In genomic region chr7:16492513-16493062, GRCh38 we compare ENCODE assay signal across 1 cellular context.
TF ChIP-seq lines count a peak whose summit lies in the region.

No MANE protein-coding gene starts in this region.

TF ChIP-seq in K562, 482 proteins besides CTCF, POLR2A, EP300 and RAD21 (continued from another document and continues in another):
- peak; percentile 75; the same call in 1 of the 2 replicates for TF ChIP-seq ZNF592 (IDR thresholded peaks at IDR 0.05)
- peak; percentile 73; the same call in 1 of the 2 replicates for TF ChIP-seq ATF7 (IDR thresholded peaks at IDR 0.05)
- TF ChIP-seq GABPA (tag; conservative IDR thresholded peaks at IDR 0.05; ENCODE audit: low read depth): 0 out of 2 replicates have a peak, but pooled peaks have one; percentile 52
- TF ChIP-seq FOXJ2 (tag; IDR thresholded peaks at IDR 0.05): 0 out of 2 replicates have a peak, but pooled peaks have one; percentile 53
- peak; percentile 75 for TF ChIP-seq NFRKB (IDR thresholded peaks at IDR 0.05; ENCODE audit: low read depth)
- 0 out of 2 replicates have a peak, but pooled peaks have one; percentile 13 for TF ChIP-seq TAF7 (tag; IDR thresholded peaks at IDR 0.05)
- TF ChIP-seq HNRNPLL (IDR thresholded peaks at IDR 0.05; ENCODE audit: low read depth, low read length, poor library complexity, severe bottlenecking): no peak
- peak in 1 of 2 experiments; percentile 53; a peak in 1 of 4 replicates for TF ChIP-seq ARNT (IDR thresholded peaks at IDR 0.05)
- no peak for TF ChIP-seq CHD1 (IDR thresholded peaks at IDR 0.05; ENCODE audit: low read length)
- 0 out of 2 replicates have a peak, but pooled peaks have one; percentile 6 for TF ChIP-seq HINFP (tag; conservative IDR thresholded peaks at IDR 0.05; ENCODE audit: low read depth)
- TF ChIP-seq NR2C1 (IDR thresholded peaks at IDR 0.05): no peak
- 0 out of 2 replicates have a peak, but pooled peaks have one; percentile 20 for TF ChIP-seq NR2C1 (tag; IDR thresholded peaks at IDR 0.05)
- peak; percentile 66 for TF ChIP-seq SMARCA4 (IDR thresholded peaks at IDR 0.05)
- TF ChIP-seq FOXM1 (IDR thresholded peaks at IDR 0.05; ENCODE audit: low read depth): peak; percentile 47; the same call in 1 of the 2 replicates
- TF ChIP-seq FOXM1 (CRISPR knock-in tag; IDR thresholded peaks at IDR 0.05; ENCODE audit: low read depth): no peak
- TF ChIP-seq C11orf30 (IDR thresholded peaks at IDR 0.05; ENCODE audit: low read depth): peak; percentile 90
- peak; percentile 65 for TF ChIP-seq RBFOX2 (IDR thresholded peaks at IDR 0.05; ENCODE audit: low read depth, low read length)
- TF ChIP-seq L3MBTL2 (IDR thresholded peaks at IDR 0.05): peak; percentile 34; the same call in 1 of the 2 replicates
- no peak for TF ChIP-seq DEAF1 (CRISPR knock-in tag; IDR thresholded peaks at IDR 0.05)
- peak; percentile 29 for TF ChIP-seq E2F8 (IDR thresholded peaks at IDR 0.05; ENCODE audit: low read depth, partially characterized antibody)
- peak; percentile 56 for TF ChIP-seq CXXC5 (CRISPR knock-in tag; IDR thresholded peaks at IDR 0.05)
- no peak for TF ChIP-seq ZBTB5 (IDR thresholded peaks at IDR 0.05)
- no peak for TF ChIP-seq MXI1 (IDR thresholded peaks at IDR 0.05; ENCODE audit: low read depth, low read length)
- peak; percentile 77 for TF ChIP-seq ATF3 (IDR thresholded peaks at IDR 0.05)
- no peak for TF ChIP-seq ATF3 (CRISPR knock-in tag; conservative IDR thresholded peaks at IDR 0.05)
- TF ChIP-seq EWSR1 (IDR thresholded peaks at IDR 0.05; ENCODE audit: borderline replicate concordance, low read depth, partially characterized antibody): no peak
- no peak for TF ChIP-seq PBX2 (CRISPR knock-in tag; IDR thresholded peaks at IDR 0.05; ENCODE audit: low read depth)
- TF ChIP-seq PBX2 (tag; conservative IDR thresholded peaks at IDR 0.05; ENCODE audit: low read depth): no peak
- peak; percentile 93 for TF ChIP-seq POLR2H (tag; IDR thresholded peaks at IDR 0.05; ENCODE audit: low read depth)
- peak; percentile 19 for TF ChIP-seq TAF9B (IDR thresholded peaks at IDR 0.05; ENCODE audit: partially characterized antibody)
- peak; percentile 46; the same call in 1 of the 2 replicates for TF ChIP-seq ESRRA (IDR thresholded peaks at IDR 0.05; ENCODE audit: borderline replicate concordance, low read depth)
- 0 out of 2 replicates have a peak, but pooled peaks have one; percentile 34 for TF ChIP-seq ELF1 (tag; IDR thresholded peaks at IDR 0.05)
- TF ChIP-seq EP400 (IDR thresholded peaks at IDR 0.05): peak; percentile 54
- peak; percentile 69 for TF ChIP-seq SMAD4 (CRISPR knock-in tag; conservative IDR thresholded peaks at IDR 0.05)
- TF ChIP-seq CTBP1 (IDR thresholded peaks at IDR 0.05; ENCODE audit: borderline replicate concordance): peak; percentile 25; the same call in 1 of the 2 replicates
- TF ChIP-seq MYBL2 (IDR thresholded peaks at IDR 0.05; ENCODE audit: low read depth): 0 out of 2 replicates have a peak, but pooled peaks have one; percentile 19
- no peak for TF ChIP-seq MYBL2 (CRISPR knock-in tag; IDR thresholded peaks at IDR 0.05; ENCODE audit: borderline replicate concordance)
- TF ChIP-seq CHCHD3 (CRISPR knock-in tag; IDR thresholded peaks at IDR 0.05): no peak
- no peak for TF ChIP-seq CC2D1A (IDR thresholded peaks at IDR 0.05)
- 0 out of 2 replicates have a peak, but pooled peaks have one; percentile 32 for TF ChIP-seq CREM (IDR thresholded peaks at IDR 0.05; ENCODE audit: low read depth)
- peak; percentile 75 to 91 for TF ChIP-seq TRIM24 (IDR thresholded peaks at IDR 0.05)
- TF ChIP-seq TCF3 (CRISPR knock-in tag; IDR thresholded peaks at IDR 0.05): peak; percentile 38; the same call in 1 of the 2 replicates
- TF ChIP-seq MEF2D (tag; conservative IDR thresholded peaks at IDR 0.05; ENCODE audit: low read depth): peak; percentile 32; the same call in 1 of the 2 replicates
- TF ChIP-seq VEZF1 (CRISPR knock-in tag; IDR thresholded peaks at IDR 0.05): no peak
- TF ChIP-seq PKNOX1 (IDR thresholded peaks at IDR 0.05): peak; percentile 14; the same call in 1 of the 2 replicates
- TF ChIP-seq BACH1 (tag; IDR thresholded peaks at IDR 0.05): peak; percentile 25; the same call in 1 of the 2 replicates
- no peak for TF ChIP-seq SIN3A (IDR thresholded peaks at IDR 0.05; ENCODE audit: borderline replicate concordance in 2 of 2, control insufficient read depth in 1 of 2, low read depth in 2 of 2, low read length in 2 of 2)
- peak; percentile 60; the same call in 1 of the 2 replicates for TF ChIP-seq ZNF766 (CRISPR knock-in tag; conservative IDR thresholded peaks at IDR 0.05)
- TF ChIP-seq SMARCC2 (IDR thresholded peaks at IDR 0.05; ENCODE audit: low read depth): peak; percentile 16; the same call in 1 of the 2 replicates
